ENCODE assay signal across 33 cellular contexts in genomic region chr16:62022688-62023087, GRCh38. TPM values are rescaled to one million over a fixed set of nuclear protein-coding genes. Genes with fewer than 3 reads are reported as not detected.
"Had no signal": no experiment of that assay in that cellular context is flagged by ENCODE, and none has a peak within 500 bp of the region (broad histone marks: within the 10 kb centered on the region; RNA-seq: fewer than 3 reads in every experiment).

No MANE protein-coding gene starts in this region.

- H3K4me1 ChIP-seq: colonic mucosa, esophagus squamous epithelium, heart right ventricle, left ventricle myocardium inferior, lower lobe of right lung, parathyroid adenoma, right atrium auricular region, stomach, thyroid gland, vagina had no signal

- H3K36me3 Mint-ChIP-seq: natural killer cell had no signal

- DNase-seq: colonic mucosa; effector memory CD8-positive, alpha-beta T cell; erythroblast; esophagus squamous epithelium; foreskin melanocyte; glutamatergic neuron; heart right ventricle; hippocampal formation; left cardiac atrium; left ventricle myocardium inferior; lower lobe of right lung; natural killer cell; stimulated activated CD4-positive, alpha-beta T cell treated with anti-CD3 and anti-CD28 coated beads, Interleukin-12 subunit alpha, Interleukin-12 subunit beta, amount 100 ng/mL, for 4 hours; stimulated activated CD4-positive, alpha-beta T cell treated with anti-CD3 and anti-CD28 coated beads, Interleukin-1b, Interleukin-23, amount 100 ng/mL, for 48 hours; stimulated activated CD4-positive, alpha-beta T cell treated with anti-CD3 and anti-CD28 coated beads, Interleukin-4, amount 100 ng/mL, for 1 hour; stimulated activated CD8-positive, alpha-beta memory T cell treated with anti-CD3 and anti-CD28 coated beads, Interleukin-4, amount 100 ng/mL, for 48 hours; stimulated activated naive CD4-positive, alpha-beta T cell treated with Interleukin-2 at 50 U/mL for 16 hours; stomach; thyroid gland; trophoblast cell had no signal

- H3K9ac ChIP-seq: parathyroid adenoma had no signal

- H3K9me3 Mint-ChIP-seq: dendritic cell treated with granulocyte-macrophage colony-stimulating factor and Interleukin-4, amounts not matched to agents 40 ng/mL and 50 ng/mL, for 4 days had no signal

- H3K4me3 ChIP-seq: colonic mucosa, esophagus squamous epithelium, heart right ventricle, left ventricle myocardium inferior, lower lobe of right lung, right atrium auricular region, smooth muscle cell, stomach, thyroid gland, vagina had no signal

- H3K27ac ChIP-seq: colonic mucosa, esophagus squamous epithelium, heart right ventricle, left ventricle myocardium inferior, lower lobe of right lung, parathyroid adenoma, right atrium auricular region, stomach, thyroid gland, vagina had no signal

- H3K4me3 Mint-ChIP-seq: dendritic cell treated with granulocyte-macrophage colony-stimulating factor and Interleukin-4, amounts not matched to agents 40 ng/mL and 50 ng/mL, for 4 days; effector memory CD8-positive, alpha-beta T cell; natural killer cell had no signal

- H3K27me3 Mint-ChIP-seq: dendritic cell treated with granulocyte-macrophage colony-stimulating factor and Interleukin-4, amounts not matched to agents 40 ng/mL and 50 ng/mL, for 4 days; effector memory CD8-positive, alpha-beta T cell had no signal

- H3K4me1 Mint-ChIP-seq: natural killer cell had no signal

- ATAC-seq: effector memory CD8-positive, alpha-beta T cell; heart right ventricle; left cardiac atrium; lower lobe of right lung; natural killer cell; sciatic nerve had no signal

- H3K36me3 ChIP-seq: colonic mucosa, esophagus squamous epithelium, heart right ventricle, left ventricle myocardium inferior, lower lobe of right lung, right atrium auricular region, stomach, thyroid gland, vagina had no signal

- FAIRE-seq: endometrium, keratinocyte had no signal

- H3K27ac Mint-ChIP-seq: dendritic cell treated with granulocyte-macrophage colony-stimulating factor and Interleukin-4, amounts not matched to agents 40 ng/mL and 50 ng/mL, for 4 days; effector memory CD8-positive, alpha-beta T cell; natural killer cell; progenitor cell of endocrine pancreas had no signal

- H3K9me3 ChIP-seq: colonic mucosa, esophagus squamous epithelium, heart right ventricle, left ventricle myocardium inferior, lower lobe of right lung, right atrium auricular region, stomach, thyroid gland, vagina had no signal

- H3K27me3 ChIP-seq: colonic mucosa, esophagus squamous epithelium, heart right ventricle, right atrium auricular region, stomach, thyroid gland, vagina had no signal

RNA-seq across cellular contexts. Expression of gene CDH8, which starts 13.6 kb away (rescaled TPM):
- total RNA-seq: mesenteric fat pad, mononuclear cell, natural killer cell, osteoblast, right atrium auricular region, sciatic nerve, subcutaneous adipose tissue, thyroid gland had no signal
- polyA plus RNA-seq: heart right ventricle had no signal
